Comparison of ENCODE assay signal across 26 cellular contexts in genomic region chr14:95475540-95476240, GRCh38. TPM values are rescaled to one million over a fixed set of nuclear protein-coding genes. Genes with fewer than 3 reads are reported as not detected.
DNase-seq lines count a peak whose midpoint lies in the region; ATAC-seq and TF ChIP-seq lines count a peak whose summit lies in the region.
"Had no signal": no experiment of that assay in that cellular context is flagged by ENCODE, and none has a peak within 500 bp of the region (broad histone marks: within the 10 kb centered on the region; RNA-seq: fewer than 3 reads in every experiment).

No MANE protein-coding gene starts in this region.

- no peaks in the 10 kb centered on the region for H3K79me1 ChIP-seq in neuronal stem cell (ENCODE audit: low read depth, low read length)

- H3K9me3 ChIP-seq in BLaER1 treated with 17β-estradiol and CSF1 and Interleukin-3, amounts not matched to agents 10 nM and 100 nM (replicated peaks in 1 of 11): peaks cover 0 to 5% (median 0%) of the 10 kb centered on the region in 11 experiments; a peak in 2 of 22 replicates
- no peaks in the 10 kb centered on the region for H3K9me3 ChIP-seq in Loucy (ENCODE audit: insufficient read depth, low read depth, low read length)
- no peaks in the 10 kb centered on the region for H3K9me3 ChIP-seq in neuronal stem cell (replicated peaks in 1 of 2; ENCODE audit: control insufficient read depth in 2 of 2, insufficient read depth in 1 of 2, low read depth in 1 of 2, low read length in 2 of 2)
- H3K9me3 ChIP-seq: Caco-2, SJSA1 had no signal

- H3K4me1 Mint-ChIP-seq in activated CD4-positive, alpha-beta memory T cell treated with anti-CD3 and anti-CD28 coated beads for 36 hours (ENCODE audit: low read depth): peaks cover 15% of the 10 kb centered on the region

- DNase-seq in islet precursor cell: peak; percentile 93
- DNase-seq in neuronal stem cell (ENCODE audit: low spot score): no peak
- no peak for DNase-seq in GM03348 (ENCODE audit: low spot score)
- DNase-seq in activated CD4-positive, alpha-beta memory T cell treated with anti-CD3 and anti-CD28 coated beads for 36 hours: no peak
- no peak for DNase-seq in activated gamma-delta T cell (lab: John Stamatoyannopoulos, UW)
- DNase-seq: C1 segment of cervical spinal cord; Caco-2; CD8-positive, alpha-beta T cell; DMS79; EL; GF-D8; Kasumi-1; MV-4-11; NCI-H1105 treated with DMSO at 0.1 percent for 48 hours; NCI-H146; NCI-H1930; NCI-H2107; NCI-H446; NCI-H524 treated with DMSO at 0.1 percent for 48 hours; NCI-H774 had no signal

- no peaks in the 10 kb centered on the region for H3K9me3 Mint-ChIP-seq in activated CD4-positive, alpha-beta memory T cell treated with anti-CD3 and anti-CD28 coated beads for 36 hours
- H3K9me3 Mint-ChIP-seq: CD8-positive, alpha-beta T cell had no signal

- H3K9ac ChIP-seq in BLaER1 treated with 17β-estradiol and CSF1 and Interleukin-3, amounts not matched to agents 10 nM and 100 nM: peak overlapping the region in 7 of 11 experiments; percentile 2 to 93 (median 84); a peak in 11 of 22 replicates
- no peak overlapping the region for H3K9ac ChIP-seq in Loucy (ENCODE audit: low read depth, low read length, poor library complexity, severe bottlenecking)
- no peak overlapping the region for H3K9ac ChIP-seq in neuronal stem cell (ENCODE audit: low read depth, low read length, poor library complexity)

- TF ChIP-seq CTCF in Loucy (conservative IDR thresholded peaks at IDR 0.05; ENCODE audit: low read length): no peak

- no peak overlapping the region; a peak in 2 of 20 replicates for H3K4me3 ChIP-seq in BLaER1 treated with 17β-estradiol and CSF1 and Interleukin-3, amounts not matched to agents 10 nM and 100 nM
- H3K4me3 ChIP-seq in Loucy (ENCODE audit: low read length, poor library complexity, severe bottlenecking) (no peak overlapping the region), neuronal stem cell (ENCODE audit: low read length in 2 of 2) (no peak overlapping the region)
- H3K4me3 ChIP-seq: SJSA1 had no signal

- H2BK15ac ChIP-seq in neuronal stem cell (ENCODE audit: low read length): no peak overlapping the region

- peaks cover 26% of the 10 kb centered on the region for H3K36me3 Mint-ChIP-seq in activated CD4-positive, alpha-beta memory T cell treated with anti-CD3 and anti-CD28 coated beads for 36 hours

- H3K9me2 ChIP-seq in Loucy (replicated peaks; ENCODE audit: low read depth, low read length): no peaks in the 10 kb centered on the region

- peaks cover 56 to 97% (median 95%) of the 10 kb centered on the region in 10 experiments for H3K4me1 ChIP-seq in BLaER1 treated with 17β-estradiol and CSF1 and Interleukin-3, amounts not matched to agents 10 nM and 100 nM
- H3K4me1 ChIP-seq in Loucy (ENCODE audit: insufficient read depth, low read length, poor library complexity, severe bottlenecking) (peaks cover 70% of the 10 kb centered on the region), neuronal stem cell (ENCODE audit: control insufficient read depth in 2 of 2, insufficient read depth in 1 of 2, low read depth in 1 of 2, low read length in 2 of 2) (peaks cover 0 to 7% of the 10 kb centered on the region in 2 donors)
- H3K4me1 ChIP-seq: SJSA1 had no signal

- H4K91ac ChIP-seq in neuronal stem cell (ENCODE audit: low read depth, low read length, poor library complexity): no peak overlapping the region

- H3F3A ChIP-seq in Loucy (ENCODE audit: low read depth): no peaks in the 10 kb centered on the region

- H2AFZ ChIP-seq in Loucy (ENCODE audit: low read length): no peak overlapping the region
- no peak overlapping the region for H2AFZ ChIP-seq in neuronal stem cell (ENCODE audit: low read length)

- no peak overlapping the region for H2AK5ac ChIP-seq in neuronal stem cell (ENCODE audit: low read depth, low read length)

- ATAC-seq in GM18519 (IDR thresholded peaks at IDR 0.05; ENCODE audit: low FRiP score, unreplicated experiment): no peak
- ATAC-seq: CD8-positive, alpha-beta T cell; Right ventricle myocardium inferior had no signal

- no peak overlapping the region for H3K4me3 Mint-ChIP-seq in activated CD4-positive, alpha-beta memory T cell treated with anti-CD3 and anti-CD28 coated beads for 36 hours
- H3K4me3 Mint-ChIP-seq: CD8-positive, alpha-beta T cell had no signal

- H3K4me2 ChIP-seq in BLaER1 treated with 17β-estradiol and CSF1 and Interleukin-3, amounts not matched to agents 10 nM and 100 nM: peak overlapping the region; percentile 8 to 98 (median 88); a peak in 21 of 22 replicates
- H3K4me2 ChIP-seq in Loucy (ENCODE audit: low read depth, low read length, poor library complexity, severe bottlenecking) (peak overlapping the region; percentile 27), neuronal stem cell (ENCODE audit: insufficient read depth, low read length, poor library complexity, severe bottlenecking) (no peak overlapping the region)

- H3K27me3 ChIP-seq in BLaER1 treated with 17β-estradiol and CSF1 and Interleukin-3, amounts not matched to agents 10 nM and 100 nM: no peaks in the 10 kb centered on the region
- no peaks in the 10 kb centered on the region for H3K27me3 ChIP-seq in Loucy (ENCODE audit: insufficient read depth, low read length, poor library complexity, severe bottlenecking)
- peaks cover 0 to 17% (median 2%) of the 10 kb centered on the region in 3 experiments for H3K27me3 ChIP-seq in neuronal stem cell (ENCODE audit: control insufficient read depth in 3 of 3, insufficient read depth in 3 of 3, low read depth in 1 of 3, low read length in 3 of 3)
- H3K27me3 ChIP-seq: SJSA1 had no signal

- H4K20me1 ChIP-seq in BLaER1 treated with 17β-estradiol and CSF1 and Interleukin-3, amounts not matched to agents 10 nM and 100 nM: peaks cover 0 to 87% (median 17%) of the 10 kb centered on the region in 11 experiments; a peak in 15 of 22 replicates
- H4K20me1 ChIP-seq in Loucy (ENCODE audit: insufficient read depth, low read length, poor library complexity, severe bottlenecking): no peaks in the 10 kb centered on the region

- no peak overlapping the region for H3K14ac ChIP-seq in neuronal stem cell (ENCODE audit: low read length)

- H3K27ac Mint-ChIP-seq in activated CD4-positive, alpha-beta memory T cell treated with anti-CD3 and anti-CD28 coated beads for 36 hours: no peak overlapping the region

- POLR2A ChIA-PET in activated CD4-positive, alpha-beta memory T cell treated with anti-CD3 and anti-CD28 coated beads for 36 hours (lab: Charles Lee): no interaction called here

- H3K27me3 Mint-ChIP-seq in activated CD4-positive, alpha-beta memory T cell treated with anti-CD3 and anti-CD28 coated beads for 36 hours: no peaks in the 10 kb centered on the region

- CTCF ChIA-PET in activated CD4-positive, alpha-beta memory T cell treated with anti-CD3 and anti-CD28 coated beads for 36 hours (lab: Charles Lee): interaction anchor here (1.1 kb wide), 1 partner anchor 33 kb away, joined by 5 read pairs; no protein-coding TSS in a partner anchor

- H3K79me2 ChIP-seq in Loucy (ENCODE audit: insufficient read depth, low read length): no peaks in the 10 kb centered on the region

- H3K18ac ChIP-seq in neuronal stem cell (ENCODE audit: low read length): peak overlapping the region; percentile 20

- no peak overlapping the region for H2BK12ac ChIP-seq in neuronal stem cell (ENCODE audit: low read length)

- H3K23ac ChIP-seq in neuronal stem cell (ENCODE audit: low read depth, low read length, poor library complexity): no peak overlapping the region

- H3K4ac ChIP-seq in neuronal stem cell (ENCODE audit: low read length): no peak overlapping the region

- peak overlapping the region in 8 of 11 experiments; percentile 85 to 99 (median 95); a peak in 17 of 22 replicates for H3K27ac ChIP-seq in BLaER1 treated with 17β-estradiol and CSF1 and Interleukin-3, amounts not matched to agents 10 nM and 100 nM
- no peak overlapping the region for H3K27ac ChIP-seq in neuronal stem cell (replicated peaks; ENCODE audit: low read length)
- H3K27ac ChIP-seq: HL-60, SJSA1 had no signal

- H2BK5ac ChIP-seq in neuronal stem cell (ENCODE audit: low read length): no peak overlapping the region

- H4K8ac ChIP-seq in neuronal stem cell (ENCODE audit: low read depth, low read length): no peak overlapping the region

- no peak overlapping the region for H2BK120ac ChIP-seq in neuronal stem cell (ENCODE audit: low read depth, low read length)

- intact Hi-C loops in activated CD4-positive, alpha-beta memory T cell treated with anti-CD3 and anti-CD28 coated beads for 36 hours (cut with micrococcal nuclease): no loop called here

- WGBS in neuronal stem cell (ENCODE audit: extremely low coverage in 2 of 2, insufficient read length in 2 of 2, insufficient replicate concordance in 1 of 2), 2 donors: no CpG with 5 or more reads among the region's 19 CpGs

- H3K36me3 ChIP-seq in BLaER1 treated with 17β-estradiol and CSF1 and Interleukin-3, amounts not matched to agents 10 nM and 100 nM: peaks cover 61 to 96% (median 89%) of the 10 kb centered on the region in 11 experiments
- no peaks in the 10 kb centered on the region for H3K36me3 ChIP-seq in Loucy (ENCODE audit: insufficient read depth, low read length)
- H3K36me3 ChIP-seq in neuronal stem cell (replicated peaks in 1 of 2; ENCODE audit: control insufficient read depth in 2 of 2, insufficient read depth in 2 of 2, low read length in 2 of 2): no peaks in the 10 kb centered on the region

RNA-seq across cellular contexts. Expression of gene SYNE3, which starts 40.8 kb away (rescaled TPM):
- polyA plus RNA-seq in neuronal stem cell (2013, experiment 1 of 2): 0.06 TPM
- polyA plus RNA-seq in neuronal stem cell (2013, experiment 2 of 2): 0.07 TPM
- total RNA-seq in activated CD4-positive, alpha-beta memory T cell treated with anti-CD3 and anti-CD28 coated beads for 36 hours: 10 to 100 TPM; 35.3 to 37.3 TPM

RNA-seq across cellular contexts. Expression of gene GLRX5, which starts 59.2 kb away (rescaled TPM):
- polyA plus RNA-seq in neuronal stem cell (2013, experiment 1 of 2): 77.4 TPM
- 74.7 TPM for polyA plus RNA-seq in neuronal stem cell (2013, experiment 2 of 2)
- 10 to 100 TPM; 31.8 to 32.2 TPM for total RNA-seq in activated CD4-positive, alpha-beta memory T cell treated with anti-CD3 and anti-CD28 coated beads for 36 hours

Comparison
In these comparisons a context has a peak if more than half of its experiments do, and no peak if none do; other contexts are left out.
1. H3K9ac ChIP-seq: peak in BLaER1 treated with 17β-estradiol and CSF1 and Interleukin-3, amounts not matched to agents 10 nM and 100 nM (7 of 11); none in Loucy (single experiment) and neuronal stem cell (single experiment).